In the genomic region with DNA sequence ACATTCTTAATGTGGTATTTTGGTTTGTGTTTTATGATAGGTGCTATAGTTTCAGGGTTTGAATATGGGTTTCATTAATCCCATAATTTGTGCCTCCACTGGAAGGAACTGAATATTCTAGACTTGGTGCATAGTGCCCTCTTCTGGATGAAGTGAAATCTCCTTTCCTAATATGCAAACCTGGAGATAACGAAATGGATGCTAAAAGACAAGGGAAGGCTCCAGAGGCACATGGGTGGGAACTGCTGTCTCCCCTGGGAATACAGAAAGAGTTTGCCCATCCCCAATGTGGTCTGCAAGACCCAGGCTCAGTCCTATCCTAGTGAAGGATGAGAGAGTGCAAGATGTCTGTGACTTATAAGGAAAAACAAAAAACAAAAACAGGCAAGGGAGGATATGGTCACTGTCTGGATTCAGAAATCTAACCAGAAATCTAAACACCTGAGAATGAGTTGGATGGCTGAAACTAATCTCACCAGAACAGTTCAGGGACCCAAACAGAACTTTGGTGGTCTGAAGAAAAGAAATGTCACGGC, we compare ENCODE assay signal across 9 cellular contexts.
A peak's percentile ranks its signal among the peaks of the same experiment; 100 is the strongest.
DNase-seq lines count a peak whose midpoint lies in the region; ATAC-seq and TF ChIP-seq lines count a peak whose summit lies in the region.
"Had no signal": no experiment of that assay in that cellular context is flagged by ENCODE, and none has a peak within 500 bp of the region (broad histone marks: within the 10 kb centered on the region; RNA-seq: fewer than 3 reads in every experiment).

No MANE protein-coding gene starts in this region.

- H3K27ac Mint-ChIP-seq in activated CD4-positive, alpha-beta T cell treated with anti-CD3 and anti-CD28 coated beads, Interleukin-2, amount 10 ng/mL, durations not matched to agents 24 days and 14 days = no peak overlapping the region
- H3K27ac Mint-ChIP-seq: activated naive CD4-positive, alpha-beta T cell treated with anti-CD3 and anti-CD28 coated beads, Interleukin-2, amount 50 U/mL, for 72 hours had no signal

- H3K27ac ChIP-seq in KMS-11 (no peak overlapping the region), neuronal stem cell (replicated peaks; ENCODE audit: low read length) (no peak overlapping the region)

- intact Hi-C loops in activated CD4-positive, alpha-beta T cell treated with anti-CD3 and anti-CD28 coated beads, Interleukin-2, amount 10 ng/mL, durations not matched to agents 24 days and 14 days (cut with micrococcal nuclease) = loop anchor here (5.0 kb wide), 1 partner anchor 146 kb away; no protein-coding TSS in a partner anchor
- intact Hi-C loops in sciatic nerve (cut with DNase I) = no loop called here

- no peak overlapping the region for H2BK12ac ChIP-seq in neuronal stem cell (ENCODE audit: low read length)

- no peak overlapping the region for H3K4ac ChIP-seq in neuronal stem cell (ENCODE audit: low read length)

- no peak overlapping the region for H4K8ac ChIP-seq in neuronal stem cell (ENCODE audit: low read depth, low read length)

- H3K18ac ChIP-seq in neuronal stem cell (ENCODE audit: low read length) = no peak overlapping the region

- no peaks in the 10 kb centered on the region for H3K79me2 ChIP-seq in KMS-11 (ENCODE audit: insufficient read depth, low read depth)

- H2BK120ac ChIP-seq in neuronal stem cell (ENCODE audit: low read depth, low read length) = no peak overlapping the region

- H3K9me3 ChIP-seq in NT2/D1 (ENCODE audit: insufficient read depth, low read length) (no peaks in the 10 kb centered on the region), neuronal stem cell (replicated peaks in 1 of 2; ENCODE audit: control insufficient read depth in 2 of 2, insufficient read depth in 1 of 2, low read depth in 1 of 2, low read length in 2 of 2) (no peaks in the 10 kb centered on the region)

- WGBS in neuronal stem cell (ENCODE audit: extremely low coverage in 2 of 2, insufficient read length in 2 of 2, insufficient replicate concordance in 1 of 2), 2 donors = no CpG with 5 or more reads among the region's 2 CpGs

- H4K20me1 ChIP-seq in KMS-11 (ENCODE audit: insufficient read depth) = no peaks in the 10 kb centered on the region

- peak; percentile 75 for TF ChIP-seq CTCF in KMS-11 (conservative IDR thresholded peaks at IDR 0.05; ENCODE audit: low read depth, low read length)

- H3K9me3 Mint-ChIP-seq in activated CD4-positive, alpha-beta T cell treated with anti-CD3 and anti-CD28 coated beads, Interleukin-2, amount 10 ng/mL, durations not matched to agents 24 days and 14 days = peaks cover 6% of the 10 kb centered on the region
- H3K9me3 Mint-ChIP-seq: activated naive CD4-positive, alpha-beta T cell treated with anti-CD3 and anti-CD28 coated beads, Interleukin-2, amount 50 U/mL, for 72 hours had no signal

- no peaks in the 10 kb centered on the region for H3K79me1 ChIP-seq in neuronal stem cell (ENCODE audit: low read depth, low read length)

- peak; percentile 67 for DNase-seq in activated CD4-positive, alpha-beta T cell treated with anti-CD3 and anti-CD28 coated beads, Interleukin-2, amount 10 ng/mL, durations not matched to agents 24 days and 14 days
- DNase-seq in activated CD4-positive, alpha-beta T cell treated with anti-CD3 and anti-CD28 coated beads for 48 hours = no peak
- DNase-seq in NT2/D1 (ENCODE audit: low read depth, low spot score) = peak; percentile 44
- peak; percentile 72 for DNase-seq in dermis blood vessel endothelial cell
- DNase-seq in neuronal stem cell (ENCODE audit: low spot score) = peak; percentile 62
- DNase-seq in sciatic nerve (ENCODE audit: low spot score) = no peak

- no peak overlapping the region for H2AK5ac ChIP-seq in neuronal stem cell (ENCODE audit: low read depth, low read length)

- no peak overlapping the region for H3K4me3 ChIP-seq in KMS-11 (IDR thresholded peaks at IDR 0.05; ENCODE audit: insufficient read depth, low read depth, low read length)
- no peak overlapping the region for H3K4me3 ChIP-seq in NT2/D1 (ENCODE audit: insufficient read length, low read depth)
- no peak overlapping the region for H3K4me3 ChIP-seq in neuronal stem cell (ENCODE audit: low read length in 2 of 2)

- peaks cover 2% of the 10 kb centered on the region for H3K36me3 Mint-ChIP-seq in activated CD4-positive, alpha-beta T cell treated with anti-CD3 and anti-CD28 coated beads, Interleukin-2, amount 10 ng/mL, durations not matched to agents 24 days and 14 days (ENCODE audit: low read depth)
- H3K36me3 Mint-ChIP-seq: activated naive CD4-positive, alpha-beta T cell treated with anti-CD3 and anti-CD28 coated beads, Interleukin-2, amount 50 U/mL, for 72 hours had no signal

- H2AFZ ChIP-seq in KMS-11 (ENCODE audit: low read depth) = no peak overlapping the region
- H2AFZ ChIP-seq in neuronal stem cell (ENCODE audit: low read length) = no peak overlapping the region

- peaks cover 28% of the 10 kb centered on the region for H3K4me1 Mint-ChIP-seq in activated CD4-positive, alpha-beta T cell treated with anti-CD3 and anti-CD28 coated beads, Interleukin-2, amount 10 ng/mL, durations not matched to agents 24 days and 14 days

- no peak overlapping the region for H3K23ac ChIP-seq in neuronal stem cell (ENCODE audit: low read depth, low read length, poor library complexity)

- H3K9ac ChIP-seq in KMS-11 = no peak overlapping the region
- no peak overlapping the region for H3K9ac ChIP-seq in NT2/D1 (ENCODE audit: insufficient read length, low read depth)
- H3K9ac ChIP-seq in neuronal stem cell (ENCODE audit: low read depth, low read length, poor library complexity) = no peak overlapping the region

- no peak for ATAC-seq in GM18517 (IDR thresholded peaks at IDR 0.05; ENCODE audit: unreplicated experiment)
- no peak for ATAC-seq in sciatic nerve
- ATAC-seq: activated naive CD4-positive, alpha-beta T cell treated with anti-CD3 and anti-CD28 coated beads, Interleukin-2, amount 50 U/mL, for 72 hours had no signal

- H3K4me3 Mint-ChIP-seq in activated CD4-positive, alpha-beta T cell treated with anti-CD3 and anti-CD28 coated beads, Interleukin-2, amount 10 ng/mL, durations not matched to agents 24 days and 14 days = no peak overlapping the region

- H3K14ac ChIP-seq in neuronal stem cell (ENCODE audit: low read length) = no peak overlapping the region

- H3K27me3 Mint-ChIP-seq in activated CD4-positive, alpha-beta T cell treated with anti-CD3 and anti-CD28 coated beads, Interleukin-2, amount 10 ng/mL, durations not matched to agents 24 days and 14 days = peaks cover 43% of the 10 kb centered on the region

- peaks cover 7% of the 10 kb centered on the region for H3K4me1 ChIP-seq in KMS-11 (ENCODE audit: low read depth, poor library complexity, severe bottlenecking)
- H3K4me1 ChIP-seq in NT2/D1 (ENCODE audit: insufficient read depth, insufficient read length) = no peaks in the 10 kb centered on the region
- H3K4me1 ChIP-seq in neuronal stem cell (ENCODE audit: control insufficient read depth in 2 of 2, insufficient read depth in 1 of 2, low read depth in 1 of 2, low read length in 2 of 2) = peaks cover 0 to 2% of the 10 kb centered on the region in 2 donors

- H2BK15ac ChIP-seq in neuronal stem cell (ENCODE audit: low read length) = no peak overlapping the region

- H3K27me3 ChIP-seq in KMS-11 (ENCODE audit: insufficient read depth, low read depth) = no peaks in the 10 kb centered on the region
- H3K27me3 ChIP-seq in NT2/D1 (ENCODE audit: insufficient read depth, insufficient read length) = no peaks in the 10 kb centered on the region
- H3K27me3 ChIP-seq in neuronal stem cell (ENCODE audit: control insufficient read depth in 3 of 3, insufficient read depth in 3 of 3, low read depth in 1 of 3, low read length in 3 of 3) = no peaks in the 10 kb centered on the region

- no peak overlapping the region for H2BK5ac ChIP-seq in neuronal stem cell (ENCODE audit: low read length)

- H3K36me3 ChIP-seq in KMS-11 (ENCODE audit: insufficient read depth) (no peaks in the 10 kb centered on the region), NT2/D1 (ENCODE audit: insufficient read depth, insufficient read length, low read length) (no peaks in the 10 kb centered on the region), neuronal stem cell (replicated peaks in 1 of 2; ENCODE audit: control insufficient read depth in 2 of 2, insufficient read depth in 2 of 2, low read length in 2 of 2) (no peaks in the 10 kb centered on the region)

- H4K91ac ChIP-seq in neuronal stem cell (ENCODE audit: low read depth, low read length, poor library complexity) = no peak overlapping the region

- no peak overlapping the region for H3K4me2 ChIP-seq in KMS-11
- H3K4me2 ChIP-seq in neuronal stem cell (ENCODE audit: insufficient read depth, low read length, poor library complexity, severe bottlenecking) = no peak overlapping the region

Comparison
In these comparisons a context has a peak if more than half of its experiments do, and no peak if none do; other contexts are left out.
1. DNase-seq: peak in activated CD4-positive, alpha-beta T cell treated with anti-CD3 and anti-CD28 coated beads, Interleukin-2, amount 10 ng/mL, durations not matched to agents 24 days and 14 days (single experiment), NT2/D1 (single experiment), dermis blood vessel endothelial cell (single experiment) and neuronal stem cell (single experiment); none in activated CD4-positive, alpha-beta T cell treated with anti-CD3 and anti-CD28 coated beads for 48 hours (single experiment) and sciatic nerve (single experiment).